Comparison of ENCODE assay signal across 11 cellular contexts in the genomic region with DNA sequence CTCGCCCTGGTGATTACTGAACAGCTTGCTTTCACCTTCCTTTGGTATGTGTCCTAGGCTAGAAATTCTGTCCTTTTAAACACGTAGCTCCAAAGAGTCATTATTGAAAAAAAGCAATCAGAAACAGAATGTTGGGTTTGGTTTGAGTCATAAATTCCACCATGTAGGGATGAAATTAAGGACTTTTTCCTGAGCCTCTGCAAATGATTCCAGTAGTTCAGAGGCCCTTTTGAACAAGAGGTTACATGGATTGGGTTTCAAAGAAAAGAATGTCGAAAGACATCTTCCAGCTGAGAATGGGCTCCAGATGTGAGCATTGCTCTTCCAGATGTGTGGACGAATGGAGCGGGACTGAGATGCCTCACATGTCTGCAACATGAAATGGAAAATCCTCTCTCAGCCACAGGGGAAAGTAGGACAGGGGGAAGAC. TPM values are rescaled to one million over a fixed set of nuclear protein-coding genes. Genes with fewer than 3 reads are reported as not detected.
DNase-seq lines count a peak whose midpoint lies in the region; ATAC-seq, FAIRE-seq and TF ChIP-seq lines count a peak whose summit lies in the region.
"Had no signal": no experiment of that assay in that cellular context is flagged by ENCODE, and none has a peak within 500 bp of the region (broad histone marks: within the 10 kb centered on the region; RNA-seq: fewer than 3 reads in every experiment).

No MANE protein-coding gene starts in this region.

- H3K79me2 ChIP-seq in HepG2 (ENCODE audit: insufficient read depth, low read length): no peaks in the 10 kb centered on the region

- no peaks in the 10 kb centered on the region for H3K27me3 ChIP-seq in liver (ENCODE audit: control insufficient read depth in 4 of 4, insufficient read depth in 4 of 4, low read length in 3 of 4)
- peaks cover 0 to 32% of the 10 kb centered on the region in 2 experiments; a peak in 2 of 5 replicates for H3K27me3 ChIP-seq in HepG2 (ENCODE audit: control insufficient read depth in 1 of 2, insufficient read depth in 2 of 2, low read length in 2 of 2)
- no peaks in the 10 kb centered on the region for H3K27me3 ChIP-seq in aorta (ENCODE audit: control insufficient read depth in 1 of 2, insufficient read depth in 2 of 2, low read length in 1 of 2)

- H3K36me3 ChIP-seq in liver (ENCODE audit: control insufficient read depth in 4 of 4, insufficient read depth in 3 of 4, low read depth in 1 of 4, low read length in 3 of 4): no peaks in the 10 kb centered on the region
- H3K36me3 ChIP-seq in HepG2 (replicated peaks in 1 of 2; ENCODE audit: control insufficient read depth in 1 of 2, insufficient read depth in 2 of 2, low read length in 2 of 2): no peaks in the 10 kb centered on the region
- no peaks in the 10 kb centered on the region for H3K36me3 ChIP-seq in mesodermal cell (ENCODE audit: control insufficient read depth, insufficient read depth, low read length)
- no peaks in the 10 kb centered on the region for H3K36me3 ChIP-seq in aorta (ENCODE audit: control insufficient read depth in 1 of 2, insufficient read depth in 2 of 2, low read length in 1 of 2)

- H3K9me3 Mint-ChIP-seq in dendritic cell treated with granulocyte-macrophage colony-stimulating factor and Interleukin-4, amounts not matched to agents 40 ng/mL and 50 ng/mL, for 4 days: peaks cover 1% of the 10 kb centered on the region

- no peaks in the 10 kb centered on the region for H4K20me1 ChIP-seq in HepG2 (ENCODE audit: insufficient read depth, low read length)

- no peak for ATAC-seq in HepG2
- peak; percentile 49 for ATAC-seq in aorta (ENCODE audit: low FRiP score)
- no peak for ATAC-seq in GM21423 (IDR thresholded peaks at IDR 0.05; ENCODE audit: unreplicated experiment)
- no peak for ATAC-seq in HG03439 (IDR thresholded peaks at IDR 0.05; ENCODE audit: unreplicated experiment)

- 87% methylated on average over 5 of the region's 5 CpGs for WGBS in liver
- 39% methylated on average over 5 of the region's 5 CpGs for WGBS in HepG2 (ENCODE audit: low lambda C conversion rate)
- WGBS in mesodermal cell (ENCODE audit: insufficient coverage in 2 of 2), 2 experiments: 84 to 88% methylated on average over 3 to 5 of the region's 5 CpGs
- WGBS in aorta, 2 donors: 89 to 90% methylated on average over 5 of the region's 5 CpGs

- in situ Hi-C loops in HepG2 (cut with HindIII; ENCODE audit: extremely low pct_ligation_motif_present, low pct_unique_long_range_greater_than_20kb): no loop called here

- BruUV-seq in HepG2 (replicated peaks; lab: Mats Ljungman, UMichigan): no TSS peak

- no peak for TF ChIP-seq EP300 in HepG2 (IDR thresholded peaks at IDR 0.05; ENCODE audit: low read depth in 2 of 2, low read length in 2 of 2)
- TF ChIP-seq EP300 in HepG2 (CRISPR knock-in tag; IDR thresholded peaks at IDR 0.05; ENCODE audit: borderline replicate concordance): no peak

- TF ChIP-seq POLR2A in HepG2 (IDR thresholded peaks at IDR 0.05; ENCODE audit: insufficient read depth in 1 of 2, low read depth in 2 of 2, low read length in 2 of 2): no peak

- H3K27ac ChIP-seq in liver (ENCODE audit: low read depth in 1 of 2, low read length in 2 of 2): no peak overlapping the region
- no peak overlapping the region for H3K27ac ChIP-seq in HepG2 (ENCODE audit: extremely low read length, insufficient read depth, low read length)
- peak overlapping the region; percentile 79 for H3K27ac ChIP-seq in mesodermal cell (ENCODE audit: low read depth, low read length, severe bottlenecking)
- H3K27ac ChIP-seq in aorta (ENCODE audit: low read depth in 1 of 2, low read length in 2 of 2): no peak overlapping the region

- no peak for TF ChIP-seq CTCF in liver (IDR thresholded peaks at IDR 0.05; ENCODE audit: low read depth, low read length, missing input control)
- TF ChIP-seq CTCF in HepG2 (CRISPR knock-in tag; IDR thresholded peaks at IDR 0.05): no peak

- CTCF ChIA-PET in HepG2 (lab: Yijun Ruan, JAX; ENCODE audit: low intra/inter-chr PET ratio, low total read pairs): no interaction called here

- peaks cover 0 to 6% (median 0%) of the 10 kb centered on the region in 4 donors for H3K4me1 ChIP-seq in liver (ENCODE audit: control insufficient read depth in 4 of 4, insufficient read depth in 4 of 4, low read length in 3 of 4)
- no peaks in the 10 kb centered on the region for H3K4me1 ChIP-seq in HepG2 (ENCODE audit: insufficient read depth, low read length)
- peaks cover 51% of the 10 kb centered on the region for H3K4me1 ChIP-seq in mesodermal cell (ENCODE audit: control insufficient read depth, insufficient read depth, low read length, poor library complexity, severe bottlenecking)
- H3K4me1 ChIP-seq in aorta (ENCODE audit: control insufficient read depth in 1 of 2, insufficient read depth in 2 of 2, low read length in 2 of 2): no peaks in the 10 kb centered on the region

- TF ChIP-seq RAD21 in liver (IDR thresholded peaks at IDR 0.05): no peak
- TF ChIP-seq RAD21 in HepG2 (CRISPR knock-in tag; IDR thresholded peaks at IDR 0.05): no peak

- H3K4me3 ChIP-seq in liver (ENCODE audit: low read depth in 1 of 3, low read length in 3 of 3) (no peak overlapping the region), HepG2 (replicated peaks in 1 of 3; ENCODE audit: insufficient read depth in 1 of 3, low read depth in 2 of 3, low read length in 3 of 3) (no peak overlapping the region), mesodermal cell (ENCODE audit: extremely low read depth, insufficient read depth, low read length, poor library complexity, severe bottlenecking) (no peak overlapping the region), aorta (ENCODE audit: low read length in 2 of 2) (no peak overlapping the region)

- no peak for DNase-seq in HepG2 (ENCODE audit: low spot score)
- no peak for DNase-seq in aorta
- no peak for DNase-seq in islet precursor cell
- DNase-seq: cerebellar nuclear complex, H7, NCI-H69 had no signal

- no peak overlapping the region for H2AFZ ChIP-seq in HepG2 (ENCODE audit: low read length)

- no peak for FAIRE-seq in HepG2 (lab: Jason Lieb, UNC)

- no peak overlapping the region for H3K4me2 ChIP-seq in HepG2 (ENCODE audit: low read depth, low read length)

- no peak overlapping the region for H3K4me3 Mint-ChIP-seq in dendritic cell treated with granulocyte-macrophage colony-stimulating factor and Interleukin-4, amounts not matched to agents 40 ng/mL and 50 ng/mL, for 4 days

- H3K27me3 Mint-ChIP-seq in dendritic cell treated with granulocyte-macrophage colony-stimulating factor and Interleukin-4, amounts not matched to agents 40 ng/mL and 50 ng/mL, for 4 days: peaks cover 13% of the 10 kb centered on the region

- H3K9me3 ChIP-seq in liver (ENCODE audit: control insufficient read depth in 4 of 4, low read length in 3 of 4) (no peaks in the 10 kb centered on the region), HepG2 (ENCODE audit: low read length) (no peaks in the 10 kb centered on the region), mesodermal cell (ENCODE audit: control insufficient read depth, low read length) (no peaks in the 10 kb centered on the region), aorta (ENCODE audit: control insufficient read depth, low read length) (no peaks in the 10 kb centered on the region)

- intact Hi-C loops in HepG2 (cut with micrococcal nuclease; ENCODE audit: unreplicated experiment) (no loop called here), aorta (cut with DNase I) (no loop called here)
- intact Hi-C loops in dendritic cell treated with granulocyte-macrophage colony-stimulating factor and Interleukin-4, amounts not matched to agents 40 ng/mL and 50 ng/mL, for 4 days (cut with micrococcal nuclease): no loop called here

- peak overlapping the region; percentile 65 for H3K27ac Mint-ChIP-seq in dendritic cell treated with granulocyte-macrophage colony-stimulating factor and Interleukin-4, amounts not matched to agents 40 ng/mL and 50 ng/mL, for 4 days

- POLR2A ChIA-PET in HepG2 (lab: Yijun Ruan, JAX): no interaction called here

- H3K9ac ChIP-seq in liver (ENCODE audit: low read depth in 1 of 2, low read length in 2 of 2) (no peak overlapping the region), HepG2 (ENCODE audit: insufficient read depth, low read depth, low read length) (no peak overlapping the region)

- H3K36me3 Mint-ChIP-seq in dendritic cell treated with granulocyte-macrophage colony-stimulating factor and Interleukin-4, amounts not matched to agents 40 ng/mL and 50 ng/mL, for 4 days (ENCODE audit: low read depth): no peaks in the 10 kb centered on the region

- peaks cover 43% of the 10 kb centered on the region for H3K4me1 Mint-ChIP-seq in dendritic cell treated with granulocyte-macrophage colony-stimulating factor and Interleukin-4, amounts not matched to agents 40 ng/mL and 50 ng/mL, for 4 days (ENCODE audit: low read depth)

TF ChIP-seq in HepG2, 621 proteins besides CTCF, POLR2A, EP300 and RAD21 (continues in another document):
- TF ChIP-seq ZNF24 (IDR thresholded peaks at IDR 0.05): no peak

RNA-seq across cellular contexts. Expression of a gene that starts 23.5 kb away (rescaled TPM):
- 1 to 10 TPM; 2.1 to 5.6 TPM for total RNA-seq in liver
- 1 to 10 TPM; 1.6 to 5.2 TPM for polyA plus RNA-seq in liver
- total RNA-seq in HepG2 (2016; rRNA removed; fragmentation: Illumina TruSeq; extraction: Trizol): 0.13 TPM in 1 of 2 replicates, not detected in the other
- total RNA-seq in HepG2 (2016; cell fraction: cytosol; rRNA removed; fragmentation: Illumina TruSeq; extraction: Trizol; ENCODE audit: low read depth): 0.71 TPM in 1 of 2 replicates, not detected in the other
- 0.09 and 0.35 TPM in 2 replicates for total RNA-seq in HepG2 (2016; cell fraction: insoluble cytoplasmic fraction; rRNA removed; fragmentation: Illumina TruSeq; extraction: Trizol)
- 0.03 TPM in 1 of 2 replicates, not detected in the other for total RNA-seq in HepG2 (2016; cell fraction: membrane; rRNA removed; fragmentation: Illumina TruSeq; extraction: Trizol)
- total RNA-seq in HepG2 (2016; cell fraction: nucleus; rRNA removed; fragmentation: Illumina TruSeq; extraction: Trizol): 0.50 and 0.59 TPM in 2 replicates
- 0.61 and 0.76 TPM in 2 replicates for polyA plus RNA-seq in HepG2 (2011; rRNA removed)
- polyA plus RNA-seq in HepG2 (2011; cell fraction: cytosol; rRNA removed): 0.09 and 0.10 TPM in 2 replicates
- polyA plus RNA-seq in HepG2 (2011; cell fraction: nucleus; rRNA removed): 0.05 TPM in 1 of 2 replicates, not detected in the other
- polyA plus RNA-seq in HepG2 (2012): 0.17 and 0.28 TPM in 2 replicates
- 0.01 TPM in 1 of 2 replicates, not detected in the other for polyA plus RNA-seq in HepG2 (2016; cell fraction: cytosol; fragmentation: Illumina TruSeq; extraction: Trizol; ENCODE audit: low read depth)
- polyA plus RNA-seq in HepG2 (2016; cell fraction: insoluble cytoplasmic fraction; fragmentation: Illumina TruSeq; extraction: Trizol; ENCODE audit: low read depth): 0.05 TPM in 1 of 2 replicates, not detected in the other
- polyA plus RNA-seq in HepG2 (2016; cell fraction: membrane; fragmentation: Illumina TruSeq; extraction: Trizol; ENCODE audit: low read depth): 0.28 TPM in 1 of 2 replicates, not detected in the other
- polyA plus RNA-seq in HepG2 (2016; cell fraction: nucleus; fragmentation: Illumina TruSeq; extraction: Trizol; ENCODE audit: insufficient read depth, low read depth): 0.10 TPM in 1 of 2 replicates, not detected in the other
- 1.2 and 101 TPM in 2 replicates for polyA minus RNA-seq in HepG2 (2011; rRNA and poly(A)+ RNA removed; ENCODE audit: low replicate concordance)
- not detected in 2 replicates for polyA minus RNA-seq in HepG2 (2011; cell fraction: cytosol; rRNA and poly(A)+ RNA removed)
- 0.64 and 1.1 TPM in 2 replicates for polyA minus RNA-seq in HepG2 (2011; cell fraction: nucleus; rRNA and poly(A)+ RNA removed)
- polyA plus RNA-seq in mesodermal cell (2013, experiment 1 of 2): 257 TPM
- polyA plus RNA-seq in mesodermal cell (2013, experiment 2 of 2): 183 TPM
- total RNA-seq in aorta: 100 to 1,000 TPM; 593 to 594 TPM
- 10 to 100 TPM; 32.6 to 39.4 TPM for polyA plus RNA-seq in aorta

Comparison
In these comparisons a context has a peak if more than half of its experiments do, and no peak if none do; other contexts are left out.
1. RNA of a gene that starts 23.5 kb away (total RNA-seq): 593 to 594 TPM in aorta; 2.1 to 5.6 TPM in liver and 0.03 to 0.71 TPM in HepG2; every median in the first group is over 10 times any median in the second.